In genomic region chr19:7605490-7606222, GRCh38 we compare ENCODE assay signal across 10 cellular contexts. TPM values are rescaled to one million over a fixed set of nuclear protein-coding genes. Genes with fewer than 3 reads are reported as not detected.
DNase-seq lines count a peak whose midpoint lies in the region; ATAC-seq and TF ChIP-seq lines count a peak whose summit lies in the region.
"Had no signal": no experiment of that assay in that cellular context is flagged by ENCODE, and none has a peak within 500 bp of the region (broad histone marks: within the 10 kb centered on the region; RNA-seq: fewer than 3 reads in every experiment).

No MANE protein-coding gene starts in this region.

- no peak overlapping the region for H3K27ac ChIP-seq in PC-3 (ENCODE audit: low read length)
- H3K27ac ChIP-seq: prostate gland had no signal

- no peak overlapping the region for H2AFZ ChIP-seq in PC-3 (ENCODE audit: low read length)

- POLR2A ChIA-PET in PC-3 (lab: Charles Lee; ENCODE audit: unreplicated experiment) = no interaction called here

- H3K4me1 ChIP-seq in PC-3 (ENCODE audit: insufficient read depth, low read length) = no peaks in the 10 kb centered on the region
- H3K4me1 ChIP-seq: prostate gland had no signal

- CTCF ChIA-PET in PC-3 (lab: Charles Lee) = interaction anchor here (0.9 to 1.0 kb wide), 3 partner anchors 37 to 99 kb away, joined by 4 to 6 read pairs (median 5); partner anchors contain the start of gene TRAPPC5

- BruUV-seq in PC-3 (replicated peaks; lab: Mats Ljungman, UMichigan) = no TSS peak

- ATAC-seq in PC-3 = peak; percentile 83
- peak; percentile 68 for ATAC-seq in stimulated activated effector memory CD8-positive, alpha-beta T cell treated with anti-CD3 and anti-CD28 coated beads, Interleukin-12 subunit alpha, Interleukin-12 subunit beta, amount 100 ng/mL, for 72 hours
- no peak for ATAC-seq in GM18520 (IDR thresholded peaks at IDR 0.05; ENCODE audit: unreplicated experiment)

- peak; percentile 13 for DNase-seq in activated naive CD4-positive, alpha-beta T cell treated with Interleukin-2 at 50 U/mL for 16 hours
- DNase-seq in activated naive CD4-positive, alpha-beta T cell (lab: John Stamatoyannopoulos, UW) = no peak
- DNase-seq in PC-3 = peak; percentile 71
- DNase-seq in choroid plexus epithelial cell (ENCODE audit: low read depth) = peak; percentile 19
- DNase-seq in stimulated activated effector memory CD8-positive, alpha-beta T cell treated with anti-CD3 and anti-CD28 coated beads, Interleukin-12 subunit alpha, Interleukin-12 subunit beta, amount 100 ng/mL, for 72 hours (ENCODE audit: low spot score in 2 of 2) = no peak
- DNase-seq in D341Med (ENCODE audit: low spot score) = no peak
- no peak for DNase-seq in AG08395 (ENCODE audit: low spot score)

- H3K36me3 Mint-ChIP-seq in stimulated activated effector memory CD8-positive, alpha-beta T cell treated with anti-CD3 and anti-CD28 coated beads, Interleukin-12 subunit alpha, Interleukin-12 subunit beta, amount 100 ng/mL, for 72 hours = peaks cover 7% of the 10 kb centered on the region

- no peak overlapping the region for H3K4me2 ChIP-seq in PC-3 (ENCODE audit: low read length)

- no peak overlapping the region for H3K4me3 ChIP-seq in PC-3 (ENCODE audit: low read length)
- H3K4me3 ChIP-seq in choroid plexus epithelial cell (ENCODE audit: low read depth, low read length) = no peak overlapping the region
- H3K4me3 ChIP-seq: prostate gland had no signal

- H3K9ac ChIP-seq in PC-3 (ENCODE audit: low read length) = no peak overlapping the region

- H3K4me3 Mint-ChIP-seq in stimulated activated effector memory CD8-positive, alpha-beta T cell treated with anti-CD3 and anti-CD28 coated beads, Interleukin-12 subunit alpha, Interleukin-12 subunit beta, amount 100 ng/mL, for 72 hours = no peak overlapping the region
- H3K4me3 Mint-ChIP-seq: brain had no signal

- H3K9me2 ChIP-seq in PC-3 (replicated peaks; ENCODE audit: low read length) = no peaks in the 10 kb centered on the region

- H3K79me2 ChIP-seq in PC-3 (ENCODE audit: low read length) = peaks cover 5% of the 10 kb centered on the region

- H4K20me1 ChIP-seq in PC-3 (ENCODE audit: low read length) = peaks cover 7% of the 10 kb centered on the region; the same call in 1 of the 2 replicates

- peaks cover 10% of the 10 kb centered on the region for H3K4me1 Mint-ChIP-seq in stimulated activated effector memory CD8-positive, alpha-beta T cell treated with anti-CD3 and anti-CD28 coated beads, Interleukin-12 subunit alpha, Interleukin-12 subunit beta, amount 100 ng/mL, for 72 hours
- H3K4me1 Mint-ChIP-seq: brain had no signal

- no peaks in the 10 kb centered on the region for H3F3A ChIP-seq in PC-3 (ENCODE audit: low read length, unreplicated experiment)

- peaks cover 4% of the 10 kb centered on the region; the same call in 1 of the 2 replicates for H3K36me3 ChIP-seq in PC-3 (ENCODE audit: low read depth, low read length)
- H3K36me3 ChIP-seq: prostate gland had no signal

- H3K9me3 ChIP-seq in PC-3 (ENCODE audit: low read length) = no peaks in the 10 kb centered on the region
- H3K9me3 ChIP-seq: prostate gland had no signal

- H3K27me3 ChIP-seq in PC-3 (ENCODE audit: low read length) = no peaks in the 10 kb centered on the region

- no peak overlapping the region for H3K27ac Mint-ChIP-seq in stimulated activated effector memory CD8-positive, alpha-beta T cell treated with anti-CD3 and anti-CD28 coated beads, Interleukin-12 subunit alpha, Interleukin-12 subunit beta, amount 100 ng/mL, for 72 hours

- peaks cover 3% of the 10 kb centered on the region for H3K9me3 Mint-ChIP-seq in stimulated activated effector memory CD8-positive, alpha-beta T cell treated with anti-CD3 and anti-CD28 coated beads, Interleukin-12 subunit alpha, Interleukin-12 subunit beta, amount 100 ng/mL, for 72 hours
- H3K9me3 Mint-ChIP-seq: brain had no signal

- no peak for TF ChIP-seq CTCF in PC-3 (conservative IDR thresholded peaks at IDR 0.05; ENCODE audit: low read depth, low read length)
- no peak for TF ChIP-seq CTCF in choroid plexus epithelial cell (conservative IDR thresholded peaks at IDR 0.05; ENCODE audit: low read depth, low read length)

- intact Hi-C loops in PC-3 (cut with micrococcal nuclease) = no loop called here

RNA-seq across cellular contexts. Expression of gene CAMSAP3, which starts 10.0 kb away (rescaled TPM):
- 16.6 and 25.4 TPM in 2 replicates for total RNA-seq in PC-3 (2014; rRNA removed)

RNA-seq across cellular contexts. Expression of gene XAB2, which starts 23.7 kb away (rescaled TPM):
- total RNA-seq in PC-3 (2014; rRNA removed) = 81.1 and 84.4 TPM in 2 replicates

RNA-seq across cellular contexts. Expression of gene PET100, which starts 23.9 kb away (rescaled TPM):
- 101 and 141 TPM in 2 replicates for total RNA-seq in PC-3 (2014; rRNA removed)

RNA-seq across cellular contexts. Expression of gene PCP2, which starts 27.9 kb away (rescaled TPM):
- total RNA-seq in PC-3 (2014; rRNA removed) = not detected in 2 replicates

RNA-seq across cellular contexts. Expression of gene STXBP2, which starts 31.3 kb away (rescaled TPM):
- total RNA-seq in PC-3 (2014; rRNA removed) = 133 and 149 TPM in 2 replicates

Comparison
In these comparisons a context has a peak if more than half of its experiments do, and no peak if none do; other contexts are left out.
1. DNase-seq: peak in activated naive CD4-positive, alpha-beta T cell treated with Interleukin-2 at 50 U/mL for 16 hours (single experiment), PC-3 (single experiment) and choroid plexus epithelial cell (single experiment); none in activated naive CD4-positive, alpha-beta T cell (0 of 4), stimulated activated effector memory CD8-positive, alpha-beta T cell treated with anti-CD3 and anti-CD28 coated beads, Interleukin-12 subunit alpha, Interleukin-12 subunit beta, amount 100 ng/mL, for 72 hours (0 of 2), D341Med (single experiment) and AG08395 (single experiment).